In genomic region chr11:67302571-67303131, GRCh38 we compare ENCODE assay signal across 8 cellular contexts. TPM values are rescaled to one million over a fixed set of nuclear protein-coding genes. Genes with fewer than 3 reads are reported as not detected.
DNase-seq lines count a peak whose midpoint lies in the region; ATAC-seq and TF ChIP-seq lines count a peak whose summit lies in the region.

No MANE protein-coding gene starts in this region.

- TF ChIP-seq CTCF in PC-3 (conservative IDR thresholded peaks at IDR 0.05; ENCODE audit: low read depth, low read length) = no peak

- no peaks in the 10 kb centered on the region for H4K20me1 ChIP-seq in PC-3 (ENCODE audit: low read length)

- BruUV-seq in PC-3 (replicated peaks; lab: Mats Ljungman, UMichigan) = TSS peak; percentile 71

- H3K36me3 ChIP-seq in HAP-1 (replicated peaks) (peaks cover 12% of the 10 kb centered on the region), PC-3 (ENCODE audit: low read depth, low read length) (peaks cover 15% of the 10 kb centered on the region; the same call in 1 of the 2 replicates), endocrine pancreas (ENCODE audit: control insufficient read depth, insufficient read depth, low read length) (no peaks in the 10 kb centered on the region), mucosa of rectum (ENCODE audit: control insufficient read depth in 2 of 2, insufficient read depth in 2 of 2, low read length in 2 of 2) (peaks cover 26 to 30% of the 10 kb centered on the region in 2 donors)

- peak overlapping the region; percentile 54 for H2AFZ ChIP-seq in PC-3 (ENCODE audit: low read length)

- CTCF ChIA-PET in PC-3 (lab: Charles Lee) = interaction anchor here (0.6 to 2.0 kb wide), 2 partner anchors 15 to 43 kb away, joined by 3 to 14 read pairs; no protein-coding TSS in a partner anchor

- peaks cover 18% of the 10 kb centered on the region for H3K4me1 ChIP-seq in HAP-1
- H3K4me1 ChIP-seq in PC-3 (ENCODE audit: insufficient read depth, low read length) = peaks cover 18% of the 10 kb centered on the region
- no peaks in the 10 kb centered on the region for H3K4me1 ChIP-seq in endocrine pancreas (ENCODE audit: control insufficient read depth, insufficient read depth, low read length)
- H3K4me1 ChIP-seq in mucosa of rectum (ENCODE audit: control insufficient read depth in 2 of 2, insufficient read depth in 2 of 2, low read length in 2 of 2) = peaks cover 15 to 27% of the 10 kb centered on the region in 2 donors

- peak; percentile 7 for ATAC-seq in PC-3
- no peak for ATAC-seq in HG03469 (IDR thresholded peaks at IDR 0.05; ENCODE audit: unreplicated experiment)

- intact Hi-C loops in PC-3 (cut with micrococcal nuclease) = loop anchor here (1.0 to 5.0 kb wide), 2 partner anchors 10 to 35 kb away; partner anchors contain the start of gene GRK2

- no peaks in the 10 kb centered on the region for H3K9me3 ChIP-seq in HAP-1
- no peaks in the 10 kb centered on the region for H3K9me3 ChIP-seq in PC-3 (ENCODE audit: low read length)
- no peaks in the 10 kb centered on the region for H3K9me3 ChIP-seq in endocrine pancreas (ENCODE audit: control insufficient read depth, low read length)
- H3K9me3 ChIP-seq in mucosa of rectum (ENCODE audit: control insufficient read depth in 2 of 2, low read length in 2 of 2) = no peaks in the 10 kb centered on the region

- H3K27me3 ChIP-seq in HAP-1 (ENCODE audit: low read depth) = no peaks in the 10 kb centered on the region
- no peaks in the 10 kb centered on the region for H3K27me3 ChIP-seq in PC-3 (ENCODE audit: low read length)
- no peaks in the 10 kb centered on the region for H3K27me3 ChIP-seq in endocrine pancreas (ENCODE audit: control insufficient read depth, insufficient read depth, low read length)
- no peaks in the 10 kb centered on the region for H3K27me3 ChIP-seq in mucosa of rectum (ENCODE audit: control insufficient read depth in 2 of 2, insufficient read depth in 2 of 2, low read length in 2 of 2)

- H3K4me2 ChIP-seq in PC-3 (ENCODE audit: low read length) = peak overlapping the region; percentile 93

- H3F3A ChIP-seq in PC-3 (ENCODE audit: low read length, unreplicated experiment) = no peaks in the 10 kb centered on the region

- in situ Hi-C loops in HAP-1 (cut with MboI; ENCODE audit: low sequenced_read_pairs) = no loop called here

- H3K9ac ChIP-seq in PC-3 (ENCODE audit: low read length) (peak overlapping the region; percentile 91), endocrine pancreas (ENCODE audit: control insufficient read depth, insufficient read depth, low read length) (peak overlapping the region; percentile 80), mucosa of rectum (ENCODE audit: low read depth in 1 of 2, low read length in 2 of 2) (peak overlapping the region; percentile 81 to 95)

- peak overlapping the region; percentile 72 for H3K4me3 ChIP-seq in HAP-1
- peak overlapping the region; percentile 93 for H3K4me3 ChIP-seq in PC-3 (ENCODE audit: low read length)
- no peak overlapping the region for H3K4me3 ChIP-seq in endocrine pancreas (ENCODE audit: control insufficient read depth, insufficient read depth, low read length)
- peak overlapping the region; percentile 77 to 79 for H3K4me3 ChIP-seq in mucosa of rectum (ENCODE audit: low read length in 2 of 2)

- POLR2A ChIA-PET in PC-3 (lab: Charles Lee; ENCODE audit: unreplicated experiment) = interaction anchor here (0.5 to 1.0 kb wide), 4 partner anchors 9 to 50 kb away, joined by 3 to 5 read pairs (median 3); partner anchors contain the start of gene POLD4

- peaks cover 15% of the 10 kb centered on the region for H3K79me2 ChIP-seq in PC-3 (ENCODE audit: low read length)

- H3K27ac ChIP-seq in PC-3 (ENCODE audit: low read length) (peak overlapping the region; percentile 42), mucosa of rectum (ENCODE audit: low read depth in 2 of 2, low read length in 2 of 2) (peak overlapping the region; percentile 86 to 91)

- peak in 1 of 2 experiments; percentile 59 for DNase-seq in HAP-1 (ENCODE audit: low spot score in 2 of 2)
- DNase-seq in PC-3 = peak; percentile 25
- DNase-seq in cerebellar nuclear complex (lab: John Stamatoyannopoulos, UW) = no peak
- DNase-seq in A172 (ENCODE audit: low spot score) = no peak
- DNase-seq in RKO (ENCODE audit: low spot score) = no peak

- H3K9me2 ChIP-seq in PC-3 (replicated peaks; ENCODE audit: low read length) = no peaks in the 10 kb centered on the region

RNA-seq across cellular contexts. Expression of gene SSH3, which starts 0.7 kb away (rescaled TPM):
- total RNA-seq in PC-3 (2014; rRNA removed) = 35.1 and 52.4 TPM in 2 replicates
- total RNA-seq in A172 (2014; rRNA removed; shearing (Covaris generic)) = 3.2 and 10.0 TPM in 2 replicates

RNA-seq across cellular contexts. Expression of gene ANKRD13D, which starts 13.5 kb away (rescaled TPM):
- 58.9 and 63.9 TPM in 2 replicates for total RNA-seq in PC-3 (2014; rRNA removed)
- total RNA-seq in A172 (2014; rRNA removed; shearing (Covaris generic)) = 25.4 and 51.8 TPM in 2 replicates

RNA-seq across cellular contexts. Expression of gene GRK2, which starts 36.4 kb away (rescaled TPM):
- total RNA-seq in PC-3 (2014; rRNA removed) = 103 TPM in 2 replicates
- total RNA-seq in A172 (2014; rRNA removed; shearing (Covaris generic)) = 40.3 and 44.6 TPM in 2 replicates

RNA-seq across cellular contexts. Expression of gene POLD4, which starts 50.7 kb away (rescaled TPM):
- total RNA-seq in PC-3 (2014; rRNA removed) = 78.5 and 81.5 TPM in 2 replicates
- 75.8 and 96.0 TPM in 2 replicates for total RNA-seq in A172 (2014; rRNA removed; shearing (Covaris generic))
